In the genomic region with DNA sequence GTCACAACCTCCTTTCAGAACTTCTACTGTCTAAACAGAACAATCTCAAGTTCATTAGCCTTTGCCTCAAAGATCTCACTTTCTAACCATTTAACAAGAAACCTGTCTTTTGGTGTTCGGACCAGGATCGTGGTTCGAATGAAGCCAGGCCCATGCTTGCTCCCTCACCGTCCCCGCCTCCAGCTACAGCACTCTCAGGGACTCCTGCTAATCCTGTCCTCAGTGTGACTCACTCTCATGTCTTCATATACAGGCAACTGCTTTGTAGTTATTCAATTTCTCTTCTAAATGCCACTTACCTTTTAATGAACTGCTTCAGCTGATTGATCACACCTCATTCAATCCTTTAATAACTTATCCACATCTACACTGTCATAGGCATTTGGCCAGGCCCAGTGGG, we compare ENCODE assay signal across 1 cellular context.
TF ChIP-seq lines count a peak whose summit lies in the region.

No MANE protein-coding gene starts in this region.

TF ChIP-seq in HCT116, 20 proteins besides CTCF, POLR2A, EP300 and RAD21 (continued from another document):
- TF ChIP-seq CEBPB (IDR thresholded peaks at IDR 0.05; ENCODE audit: low read depth) (no peak), SP1 (IDR thresholded peaks at IDR 0.05; ENCODE audit: low read depth) (0 out of 2 replicates have a peak, but pooled peaks have one; percentile 3), JUND (IDR thresholded peaks at IDR 0.05) (0 out of 2 replicates have a peak, but pooled peaks have one; percentile 15), ZFX (IDR thresholded peaks at IDR 0.05) (no peak), FOSL1 (IDR thresholded peaks at IDR 0.05; ENCODE audit: low read depth) (no peak), SIN3A (IDR thresholded peaks at IDR 0.05; ENCODE audit: low read depth) (no peak), POLR2AphosphoS5 (IDR thresholded peaks at IDR 0.05; ENCODE audit: low read depth, low read length) (no peak), EGR1 (IDR thresholded peaks at IDR 0.05; ENCODE audit: low read depth) (no peak)
- TF ChIP-seq, protein P1, sequence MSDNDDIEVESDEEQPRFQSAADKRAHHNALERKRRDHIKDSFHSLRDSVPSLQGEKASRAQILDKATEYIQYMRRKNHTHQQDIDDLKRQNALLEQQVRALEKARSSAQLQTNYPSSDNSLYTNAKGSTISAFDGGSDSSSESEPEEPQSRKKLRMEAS (IDR thresholded peaks at IDR 0.05), result no peak
- TF ChIP-seq, protein P2, sequence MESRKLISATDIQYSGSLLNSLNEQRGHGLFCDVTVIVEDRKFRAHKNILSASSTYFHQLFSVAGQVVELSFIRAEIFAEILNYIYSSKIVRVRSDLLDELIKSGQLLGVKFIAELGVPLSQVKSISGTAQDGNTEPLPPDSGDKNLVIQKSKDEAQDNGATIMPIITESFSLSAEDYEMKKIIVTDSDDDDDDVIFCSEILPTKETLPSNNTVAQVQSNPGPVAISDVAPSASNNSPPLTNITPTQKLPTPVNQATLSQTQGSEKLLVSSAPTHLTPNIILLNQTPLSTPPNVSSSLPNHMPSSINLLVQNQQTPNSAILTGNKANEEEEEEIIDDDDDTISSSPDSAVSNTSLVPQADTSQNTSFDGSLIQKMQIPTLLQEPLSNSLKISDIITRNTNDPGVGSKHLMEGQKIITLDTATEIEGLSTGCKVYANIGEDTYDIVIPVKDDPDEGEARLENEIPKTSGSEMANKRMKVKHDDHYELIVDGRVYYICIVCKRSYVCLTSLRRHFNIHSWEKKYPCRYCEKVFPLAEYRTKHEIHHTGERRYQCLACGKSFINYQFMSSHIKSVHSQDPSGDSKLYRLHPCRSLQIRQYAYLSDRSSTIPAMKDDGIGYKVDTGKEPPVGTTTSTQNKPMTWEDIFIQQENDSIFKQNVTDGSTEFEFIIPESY (IDR thresholded peaks at IDR 0.05; ENCODE audit: extremely low read depth, insufficient replicate concordance, low read length), result no peak
- TF ChIP-seq, protein P3, sequence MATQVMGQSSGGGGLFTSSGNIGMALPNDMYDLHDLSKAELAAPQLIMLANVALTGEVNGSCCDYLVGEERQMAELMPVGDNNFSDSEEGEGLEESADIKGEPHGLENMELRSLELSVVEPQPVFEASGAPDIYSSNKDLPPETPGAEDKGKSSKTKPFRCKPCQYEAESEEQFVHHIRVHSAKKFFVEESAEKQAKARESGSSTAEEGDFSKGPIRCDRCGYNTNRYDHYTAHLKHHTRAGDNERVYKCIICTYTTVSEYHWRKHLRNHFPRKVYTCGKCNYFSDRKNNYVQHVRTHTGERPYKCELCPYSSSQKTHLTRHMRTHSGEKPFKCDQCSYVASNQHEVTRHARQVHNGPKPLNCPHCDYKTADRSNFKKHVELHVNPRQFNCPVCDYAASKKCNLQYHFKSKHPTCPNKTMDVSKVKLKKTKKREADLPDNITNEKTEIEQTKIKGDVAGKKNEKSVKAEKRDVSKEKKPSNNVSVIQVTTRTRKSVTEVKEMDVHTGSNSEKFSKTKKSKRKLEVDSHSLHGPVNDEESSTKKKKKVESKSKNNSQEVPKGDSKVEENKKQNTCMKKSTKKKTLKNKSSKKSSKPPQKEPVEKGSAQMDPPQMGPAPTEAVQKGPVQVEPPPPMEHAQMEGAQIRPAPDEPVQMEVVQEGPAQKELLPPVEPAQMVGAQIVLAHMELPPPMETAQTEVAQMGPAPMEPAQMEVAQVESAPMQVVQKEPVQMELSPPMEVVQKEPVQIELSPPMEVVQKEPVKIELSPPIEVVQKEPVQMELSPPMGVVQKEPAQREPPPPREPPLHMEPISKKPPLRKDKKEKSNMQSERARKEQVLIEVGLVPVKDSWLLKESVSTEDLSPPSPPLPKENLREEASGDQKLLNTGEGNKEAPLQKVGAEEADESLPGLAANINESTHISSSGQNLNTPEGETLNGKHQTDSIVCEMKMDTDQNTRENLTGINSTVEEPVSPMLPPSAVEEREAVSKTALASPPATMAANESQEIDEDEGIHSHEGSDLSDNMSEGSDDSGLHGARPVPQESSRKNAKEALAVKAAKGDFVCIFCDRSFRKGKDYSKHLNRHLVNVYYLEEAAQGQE (IDR thresholded peaks at IDR 0.05; ENCODE audit: low read depth), result no peak
- TF ChIP-seq, protein P4, sequence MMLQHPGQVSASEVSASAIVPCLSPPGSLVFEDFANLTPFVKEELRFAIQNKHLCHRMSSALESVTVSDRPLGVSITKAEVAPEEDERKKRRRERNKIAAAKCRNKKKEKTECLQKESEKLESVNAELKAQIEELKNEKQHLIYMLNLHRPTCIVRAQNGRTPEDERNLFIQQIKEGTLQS (IDR thresholded peaks at IDR 0.05), result no peak
